ENCODE assay signal across 13 cellular contexts in the genomic region with DNA sequence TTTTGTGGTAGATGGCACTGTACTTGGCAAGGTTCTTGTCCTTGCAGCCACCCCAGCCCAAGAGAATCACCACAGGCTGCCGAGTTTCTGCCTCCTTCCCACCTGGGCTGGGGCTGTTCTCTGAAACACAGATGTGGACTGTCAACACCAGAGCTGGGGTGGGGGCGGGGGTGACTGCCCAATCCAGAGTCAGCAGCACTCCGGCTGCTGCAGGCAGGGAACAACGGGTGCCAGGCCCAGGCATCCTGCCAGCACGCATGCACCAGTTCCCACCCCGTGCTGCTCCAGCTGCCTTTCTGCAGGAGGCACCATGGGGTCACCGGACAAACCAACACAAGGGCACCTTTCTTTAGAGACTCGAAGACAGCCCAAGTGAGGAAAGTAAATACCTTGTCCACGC. TPM values are rescaled to one million over a fixed set of nuclear protein-coding genes. Genes with fewer than 3 reads are reported as not detected.
DNase-seq lines count a peak whose midpoint lies in the region; ATAC-seq, FAIRE-seq and TF ChIP-seq lines count a peak whose summit lies in the region.
"Had no signal": no experiment of that assay in that cellular context is flagged by ENCODE, and none has a peak within 500 bp of the region (broad histone marks: within the 10 kb centered on the region; RNA-seq: fewer than 3 reads in every experiment).

No MANE protein-coding gene starts in this region.

- H3K36me3 ChIP-seq in kidney (ENCODE audit: control insufficient read depth in 1 of 2, insufficient read depth in 2 of 2, low read length in 2 of 2) = peaks cover 3 to 8% of the 10 kb centered on the region in 2 donors
- peaks cover 0 to 32% (median 17%) of the 10 kb centered on the region in 4 donors for H3K36me3 ChIP-seq in stomach
- H3K36me3 ChIP-seq: ascending aorta, SJSA1 had no signal

- 29 to 68% (median 33%) methylated on average over 2 to 9 of the region's 9 CpGs for WGBS in stomach, 5 donors

- H3K27me3 Mint-ChIP-seq in CD14-positive monocyte (ENCODE audit: low read depth in 3 of 3) = peaks cover 0 to 2% (median 2%) of the 10 kb centered on the region in 3 donors
- H3K27me3 Mint-ChIP-seq: naive thymus-derived CD4-positive, alpha-beta T cell had no signal

- ATAC-seq in SK-N-SH treated with all-trans-retinoic acid at 6 μM for 48 hours = peak; percentile 48; the same call in 2 of the 3 replicates
- no peak for ATAC-seq in GM21576 (IDR thresholded peaks at IDR 0.05; ENCODE audit: unreplicated experiment)
- ATAC-seq: activated CD8-positive, alpha-beta T cell treated with anti-CD3 and anti-CD28 coated beads, Interleukin-2, amount 10 ng/mL, durations not matched to agents 7 days and 5 days; naive thymus-derived CD4-positive, alpha-beta T cell had no signal

- H3K4me3 ChIP-seq in kidney (ENCODE audit: low read length in 2 of 2) = no peak overlapping the region
- no peak overlapping the region for H3K4me3 ChIP-seq in stomach
- H3K4me3 ChIP-seq: ascending aorta, SJSA1 had no signal

- H3K4me3 Mint-ChIP-seq in CD14-positive monocyte = no peak overlapping the region
- H3K4me3 Mint-ChIP-seq: activated CD8-positive, alpha-beta T cell treated with anti-CD3 and anti-CD28 coated beads, Interleukin-2, amount 10 ng/mL, durations not matched to agents 7 days and 5 days; naive thymus-derived CD4-positive, alpha-beta T cell had no signal

- H3K27me3 ChIP-seq in stomach = no peaks in the 10 kb centered on the region
- H3K27me3 ChIP-seq: ascending aorta, SJSA1 had no signal

- no peak overlapping the region for H3K27ac Mint-ChIP-seq in CD14-positive monocyte
- H3K27ac Mint-ChIP-seq: activated CD8-positive, alpha-beta T cell treated with anti-CD3 and anti-CD28 coated beads, Interleukin-2, amount 10 ng/mL, durations not matched to agents 7 days and 5 days; naive thymus-derived CD4-positive, alpha-beta T cell had no signal

- peak overlapping the region; percentile 2 to 74 for H3K27ac ChIP-seq in kidney (ENCODE audit: low read depth in 2 of 2, low read length in 2 of 2)
- H3K27ac ChIP-seq in stomach = peak overlapping the region in 4 of 5 donors; percentile 20 to 55 (median 39)
- H3K27ac ChIP-seq: ascending aorta, SJSA1 had no signal

- DNase-seq in NCI-H1105 (lab: John Stamatoyannopoulos, UW) (peak; percentile 64), kidney (peak; percentile 91), stomach (peak; percentile 91), GM12892 (ENCODE audit: insufficient read length) (no peak), CD14-positive monocyte (ENCODE audit: low spot score) (no peak)
- DNase-seq in stimulated activated CD4-positive, alpha-beta T cell treated with anti-CD3 and anti-CD28 coated beads, Interleukin-12 subunit alpha, Interleukin-12 subunit beta, amount 100 ng/mL, for 4 hours = no peak
- DNase-seq: activated CD8-positive, alpha-beta T cell treated with anti-CD3 and anti-CD28 coated beads, Interleukin-2, amount 10 ng/mL, durations not matched to agents 7 days and 5 days; naive thymus-derived CD4-positive, alpha-beta T cell had no signal

- TF ChIP-seq CTCF in kidney (IDR thresholded peaks at IDR 0.05; ENCODE audit: borderline replicate concordance, extremely low read depth, insufficient read depth) (no peak), stomach (IDR thresholded peaks at IDR 0.05) (no peak), CD14-positive monocyte (IDR thresholded peaks at IDR 0.05) (no peak)

- H3K9me3 ChIP-seq in kidney (ENCODE audit: control insufficient read depth in 1 of 2, low read length in 2 of 2) (no peaks in the 10 kb centered on the region), stomach (no peaks in the 10 kb centered on the region)
- H3K9me3 ChIP-seq: ascending aorta, SJSA1 had no signal

- no peak for FAIRE-seq in kidney (lab: Jason Lieb, UNC)
- no peak for FAIRE-seq in GM12892 (lab: Jason Lieb, UNC)

- H3K9me3 Mint-ChIP-seq in CD14-positive monocyte = no peaks in the 10 kb centered on the region
- H3K9me3 Mint-ChIP-seq: naive thymus-derived CD4-positive, alpha-beta T cell had no signal

- peaks cover 2 to 10% of the 10 kb centered on the region in 2 donors for H3K4me1 ChIP-seq in kidney (ENCODE audit: control insufficient read depth in 1 of 2, insufficient read depth in 1 of 2, low read depth in 1 of 2, low read length in 2 of 2)
- H3K4me1 ChIP-seq in stomach = peaks cover 4 to 28% (median 11%) of the 10 kb centered on the region in 4 donors
- H3K4me1 ChIP-seq: ascending aorta, SJSA1 had no signal

- TF ChIP-seq EP300 in stomach (IDR thresholded peaks at IDR 0.05) = no peak

- peak overlapping the region in 1 of 2 donors; percentile 67 for H3K9ac ChIP-seq in kidney (ENCODE audit: low read length in 2 of 2)

- H3K36me3 Mint-ChIP-seq in CD14-positive monocyte = peaks cover 20 to 26% of the 10 kb centered on the region in 2 donors

- intact Hi-C loops in kidney (cut with DNase I) = no loop called here
- intact Hi-C loops in stomach (cut with DNase I; ENCODE audit: low total_unique reads) = no loop called here
- intact Hi-C loops in CD14-positive monocyte (cut with micrococcal nuclease) = no loop called here

- TF ChIP-seq POLR2A in stomach (IDR thresholded peaks at IDR 0.05) (no peak), GM12892 (IDR thresholded peaks at IDR 0.05; ENCODE audit: low read depth, low read length) (no peak)

- H3K4me1 Mint-ChIP-seq in CD14-positive monocyte = peaks cover 14% of the 10 kb centered on the region

TF ChIP-seq in SK-N-SH treated with all-trans-retinoic acid at 6 μM for 48 hours, 23 proteins besides CTCF, POLR2A, EP300 and RAD21 (continues in another document):
- TF ChIP-seq GLIS3 (CRISPR knock-in tag; IDR thresholded peaks at IDR 0.05) (no peak), ISL1 (CRISPR knock-in tag; IDR thresholded peaks at IDR 0.05) (no peak), PPARA (CRISPR knock-in tag; IDR thresholded peaks at IDR 0.05; ENCODE audit: borderline replicate concordance) (no peak), ARNTL (CRISPR knock-in tag; IDR thresholded peaks at IDR 0.05; ENCODE audit: borderline replicate concordance, low read depth) (no peak), ZC3H10 (CRISPR knock-in tag; IDR thresholded peaks at IDR 0.05) (no peak)
- TF ChIP-seq, protein P1, sequence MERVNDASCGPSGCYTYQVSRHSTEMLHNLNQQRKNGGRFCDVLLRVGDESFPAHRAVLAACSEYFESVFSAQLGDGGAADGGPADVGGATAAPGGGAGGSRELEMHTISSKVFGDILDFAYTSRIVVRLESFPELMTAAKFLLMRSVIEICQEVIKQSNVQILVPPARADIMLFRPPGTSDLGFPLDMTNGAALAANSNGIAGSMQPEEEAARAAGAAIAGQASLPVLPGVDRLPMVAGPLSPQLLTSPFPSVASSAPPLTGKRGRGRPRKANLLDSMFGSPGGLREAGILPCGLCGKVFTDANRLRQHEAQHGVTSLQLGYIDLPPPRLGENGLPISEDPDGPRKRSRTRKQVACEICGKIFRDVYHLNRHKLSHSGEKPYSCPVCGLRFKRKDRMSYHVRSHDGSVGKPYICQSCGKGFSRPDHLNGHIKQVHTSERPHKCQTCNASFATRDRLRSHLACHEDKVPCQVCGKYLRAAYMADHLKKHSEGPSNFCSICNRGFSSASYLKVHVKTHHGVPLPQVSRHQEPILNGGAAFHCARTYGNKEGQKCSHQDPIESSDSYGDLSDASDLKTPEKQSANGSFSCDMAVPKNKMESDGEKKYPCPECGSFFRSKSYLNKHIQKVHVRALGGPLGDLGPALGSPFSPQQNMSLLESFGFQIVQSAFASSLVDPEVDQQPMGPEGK (CRISPR knock-in tag; IDR thresholded peaks at IDR 0.05; ENCODE audit: borderline replicate concordance) = no peak
- TF ChIP-seq, protein P2, sequence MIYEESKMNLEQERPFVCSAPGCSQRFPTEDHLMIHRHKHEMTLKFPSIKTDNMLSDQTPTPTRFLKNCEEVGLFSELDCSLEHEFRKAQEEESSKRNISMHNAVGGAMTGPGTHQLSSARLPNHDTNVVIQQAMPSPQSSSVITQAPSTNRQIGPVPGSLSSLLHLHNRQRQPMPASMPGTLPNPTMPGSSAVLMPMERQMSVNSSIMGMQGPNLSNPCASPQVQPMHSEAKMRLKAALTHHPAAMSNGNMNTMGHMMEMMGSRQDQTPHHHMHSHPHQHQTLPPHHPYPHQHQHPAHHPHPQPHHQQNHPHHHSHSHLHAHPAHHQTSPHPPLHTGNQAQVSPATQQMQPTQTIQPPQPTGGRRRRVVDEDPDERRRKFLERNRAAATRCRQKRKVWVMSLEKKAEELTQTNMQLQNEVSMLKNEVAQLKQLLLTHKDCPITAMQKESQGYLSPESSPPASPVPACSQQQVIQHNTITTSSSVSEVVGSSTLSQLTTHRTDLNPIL (CRISPR knock-in tag; IDR thresholded peaks at IDR 0.05; ENCODE audit: low read depth) = no peak
- TF ChIP-seq, protein P3, sequence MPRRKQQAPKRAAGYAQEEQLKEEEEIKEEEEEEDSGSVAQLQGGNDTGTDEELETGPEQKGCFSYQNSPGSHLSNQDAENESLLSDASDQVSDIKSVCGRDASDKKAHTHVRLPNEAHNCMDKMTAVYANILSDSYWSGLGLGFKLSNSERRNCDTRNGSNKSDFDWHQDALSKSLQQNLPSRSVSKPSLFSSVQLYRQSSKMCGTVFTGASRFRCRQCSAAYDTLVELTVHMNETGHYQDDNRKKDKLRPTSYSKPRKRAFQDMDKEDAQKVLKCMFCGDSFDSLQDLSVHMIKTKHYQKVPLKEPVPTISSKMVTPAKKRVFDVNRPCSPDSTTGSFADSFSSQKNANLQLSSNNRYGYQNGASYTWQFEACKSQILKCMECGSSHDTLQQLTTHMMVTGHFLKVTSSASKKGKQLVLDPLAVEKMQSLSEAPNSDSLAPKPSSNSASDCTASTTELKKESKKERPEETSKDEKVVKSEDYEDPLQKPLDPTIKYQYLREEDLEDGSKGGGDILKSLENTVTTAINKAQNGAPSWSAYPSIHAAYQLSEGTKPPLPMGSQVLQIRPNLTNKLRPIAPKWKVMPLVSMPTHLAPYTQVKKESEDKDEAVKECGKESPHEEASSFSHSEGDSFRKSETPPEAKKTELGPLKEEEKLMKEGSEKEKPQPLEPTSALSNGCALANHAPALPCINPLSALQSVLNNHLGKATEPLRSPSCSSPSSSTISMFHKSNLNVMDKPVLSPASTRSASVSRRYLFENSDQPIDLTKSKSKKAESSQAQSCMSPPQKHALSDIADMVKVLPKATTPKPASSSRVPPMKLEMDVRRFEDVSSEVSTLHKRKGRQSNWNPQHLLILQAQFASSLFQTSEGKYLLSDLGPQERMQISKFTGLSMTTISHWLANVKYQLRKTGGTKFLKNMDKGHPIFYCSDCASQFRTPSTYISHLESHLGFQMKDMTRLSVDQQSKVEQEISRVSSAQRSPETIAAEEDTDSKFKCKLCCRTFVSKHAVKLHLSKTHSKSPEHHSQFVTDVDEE (CRISPR knock-in tag; IDR thresholded peaks at IDR 0.05) = 0 out of 2 replicates have a peak, but pooled peaks have one; percentile 18

RNA-seq across cellular contexts. Expression of a gene that starts 14.1 kb away (rescaled TPM):
- total RNA-seq in kidney = 16.4 TPM
- 45.0 TPM for polyA plus RNA-seq in kidney (ENCODE audit: insufficient read depth, low read depth, low replicate concordance)
- total RNA-seq in stomach = 10 to 100 TPM in 1 of 5 donors, 1 to 10 TPM in 4; 2.4 to 22.8 (median 4.9) TPM
- polyA plus RNA-seq in stomach = 1 to 10 TPM; 6.9 to 9.4 (median 7.3) TPM
- 9.0 TPM for polyA plus RNA-seq in GM12892 (2012; ENCODE audit: missing spikeins)
- 1 to 10 TPM; 8.6 to 8.8 TPM for polyA plus RNA-seq in CD14-positive monocyte

RNA-seq across cellular contexts. Expression of a gene that starts 14.3 kb away (rescaled TPM):
- 3.9 TPM for total RNA-seq in kidney
- polyA plus RNA-seq in kidney (ENCODE audit: insufficient read depth, low read depth, low replicate concordance) = 3.4 TPM
- total RNA-seq in stomach = 1 to 10 TPM in 2 of 5 donors, not detected in 3; 3.3 to 3.7 TPM
- 1 to 10 TPM; 4.4 to 8.6 (median 5.7) TPM for polyA plus RNA-seq in stomach
- 4.3 TPM for polyA plus RNA-seq in GM12892 (2012; ENCODE audit: missing spikeins)
- 10 to 100 TPM; 14.7 to 15.8 TPM for polyA plus RNA-seq in CD14-positive monocyte
- total RNA-seq: ascending aorta, G401, SJSA1 had no signal

Comparison
In these comparisons a context has a peak if more than half of its experiments do, and no peak if none do; other contexts are left out.
1. DNase-seq: peak in NCI-H1105 (single experiment), kidney (single experiment) and stomach (single experiment); none in GM12892 (single experiment), CD14-positive monocyte (single experiment) and stimulated activated CD4-positive, alpha-beta T cell treated with anti-CD3 and anti-CD28 coated beads, Interleukin-12 subunit alpha, Interleukin-12 subunit beta, amount 100 ng/mL, for 4 hours (single experiment).